Comparison of ENCODE assay signal across 8 cellular contexts in genomic region chr17:38702900-38703741, GRCh38. TPM values are rescaled to one million over a fixed set of nuclear protein-coding genes. Genes with fewer than 3 reads are reported as not detected.
DNase-seq lines count a peak whose midpoint lies in the region; TF ChIP-seq lines count a peak whose summit lies in the region.

No MANE protein-coding gene starts in this region.

- no peak for TF ChIP-seq POLR2A in uterus (IDR thresholded peaks at IDR 0.05)

- H3K36me3 ChIP-seq in SJSA1 (peaks cover 3% of the 10 kb centered on the region; the same call in 1 of the 2 replicates), muscle layer of duodenum (ENCODE audit: control insufficient read depth in 1 of 2, insufficient read depth in 2 of 2, low read length in 2 of 2) (peaks cover 3 to 9% of the 10 kb centered on the region in 2 donors), uterus (no peaks in the 10 kb centered on the region)

- H3K4me1 ChIP-seq in SJSA1 (replicated peaks): peaks cover 39% of the 10 kb centered on the region
- peaks cover 12 to 30% of the 10 kb centered on the region in 2 donors for H3K4me1 ChIP-seq in muscle layer of duodenum (ENCODE audit: control insufficient read depth in 1 of 2, insufficient read depth in 2 of 2, low read length in 2 of 2)
- H3K4me1 ChIP-seq in uterus: peaks cover 0 to 6% of the 10 kb centered on the region in 2 donors

- DNase-seq in NCI-H1694 treated with DMSO at 0.1 percent for 48 hours (lab: John Stamatoyannopoulos, UW): peak; percentile 25
- DNase-seq in NCI-H1694 (lab: John Stamatoyannopoulos, UW): no peak
- DNase-seq in SJSA1 (ENCODE audit: low read depth in 1 of 2, low spot score in 2 of 2): no peak
- peak; percentile 61 for DNase-seq in ecto neural progenitor cell (ENCODE audit: low spot score)
- DNase-seq in uterus: no peak
- DNase-seq in COLO829 (ENCODE audit: low spot score): no peak
- no peak for DNase-seq in NCI-H1048 (lab: John Stamatoyannopoulos, UW)

- peak overlapping the region; percentile 60 for H3K27ac ChIP-seq in SJSA1
- peak overlapping the region; percentile 91 for H3K27ac ChIP-seq in muscle layer of duodenum (ENCODE audit: low read length)
- peak overlapping the region; percentile 94 to 95 for H3K27ac ChIP-seq in uterus

- TF ChIP-seq CTCF in uterus (IDR thresholded peaks at IDR 0.05): no peak

- intact Hi-C loops in uterus (cut with DNase I; ENCODE audit: low total_unique reads): no loop called here

- H3K9me3 ChIP-seq in SJSA1 (replicated peaks) (no peaks in the 10 kb centered on the region; the same call in 1 of the 2 replicates), muscle layer of duodenum (ENCODE audit: control insufficient read depth in 1 of 2, low read length in 2 of 2) (no peaks in the 10 kb centered on the region), uterus (no peaks in the 10 kb centered on the region)

- H3K4me3 ChIP-seq in SJSA1 (peak overlapping the region; percentile 60), muscle layer of duodenum (ENCODE audit: low read depth in 1 of 2, low read length in 2 of 2) (peak overlapping the region; percentile 77 to 90), uterus (peak overlapping the region; percentile 84 to 93)

- H3K27me3 ChIP-seq in SJSA1 (replicated peaks): no peaks in the 10 kb centered on the region
- H3K27me3 ChIP-seq in muscle layer of duodenum (ENCODE audit: low read depth, low read length): no peaks in the 10 kb centered on the region
- H3K27me3 ChIP-seq in uterus: no peaks in the 10 kb centered on the region

RNA-seq across cellular contexts. Expression of gene MLLT6, which starts 2.0 kb away (rescaled TPM):
- 8.6 and 11.7 TPM in 2 replicates for total RNA-seq in SJSA1 (2014; rRNA removed; shearing (Covaris generic))
- 100 to 1,000 TPM in 1 of 4 donors, 10 to 100 TPM in 3; 32.3 to 218 (median 60.3) TPM for total RNA-seq in uterus

RNA-seq across cellular contexts. Expression of gene CISD3, which starts 27.0 kb away (rescaled TPM):
- total RNA-seq in SJSA1 (2014; rRNA removed; shearing (Covaris generic)): 2.2 and 6.1 TPM in 2 replicates
- total RNA-seq in uterus: 10 to 100 TPM in 1 of 4 donors, 1 to 10 TPM in 2, under 1 TPM in 1; 0.26 to 22.0 (median 2.9) TPM

RNA-seq across cellular contexts. Expression of gene EPOP, which starts 28.4 kb away (rescaled TPM):
- 0.09 and 0.29 TPM in 2 replicates for total RNA-seq in SJSA1 (2014; rRNA removed; shearing (Covaris generic))
- total RNA-seq in uterus: 1 to 10 TPM in 2 of 4 donors, under 1 TPM in 1, not detected in 1; under 0.01 to 1.1 (median 1.0) TPM

RNA-seq across cellular contexts. Expression of gene PCGF2, which starts 45.0 kb away (rescaled TPM):
- total RNA-seq in SJSA1 (2014; rRNA removed; shearing (Covaris generic)): 3.6 and 4.2 TPM in 2 replicates
- total RNA-seq in uterus: 10 to 100 TPM in 2 of 4 donors, 1 to 10 TPM in 2; 5.5 to 81.8 (median 16.2) TPM

RNA-seq across cellular contexts. Expression of gene PSMB3, which starts 49.4 kb away (rescaled TPM):
- 297 and 448 TPM in 2 replicates for total RNA-seq in SJSA1 (2014; rRNA removed; shearing (Covaris generic))
- total RNA-seq in uterus: 100 to 1,000 TPM in 2 of 4 donors, 10 to 100 TPM in 2; 91.6 to 285 (median 101) TPM

Comparison
In these comparisons a context has a peak if more than half of its experiments do, and no peak if none do; other contexts are left out.
1. DNase-seq: peak in NCI-H1694 treated with DMSO at 0.1 percent for 48 hours (single experiment) and ecto neural progenitor cell (single experiment); none in NCI-H1694 (single experiment), SJSA1 (0 of 2), uterus (0 of 2), COLO829 (single experiment) and NCI-H1048 (single experiment).
2. Peak in every context shown above with its lines, with median percentiles within 50 percentile points of each other: H3K27ac ChIP-seq and H3K4me3 ChIP-seq.